Comparison of ENCODE assay signal across 1 cellular context in the genomic region with DNA sequence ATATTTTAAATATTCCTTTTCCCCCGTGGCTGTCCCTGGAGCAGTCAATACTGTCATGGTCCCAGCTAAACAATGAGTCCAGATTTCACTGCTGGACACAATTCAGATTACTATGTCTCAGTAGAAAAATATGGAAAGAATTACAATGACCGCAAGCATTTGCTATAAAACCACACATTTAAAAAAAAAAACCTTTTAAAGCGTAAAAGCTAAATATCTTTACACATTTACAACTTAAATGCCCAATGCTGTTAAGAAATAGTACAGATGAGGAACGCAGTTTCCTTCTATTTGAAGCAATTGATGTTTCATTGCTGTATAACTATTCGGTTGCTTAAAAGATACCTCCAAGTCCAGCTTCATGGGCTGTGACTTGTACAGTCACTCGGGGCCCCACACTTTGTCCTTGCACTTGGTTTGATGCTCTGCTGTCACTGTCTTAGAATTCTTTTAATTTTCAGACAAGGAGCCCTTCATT.
TF ChIP-seq lines count a peak whose summit lies in the region.

No MANE protein-coding gene starts in this region.

TF ChIP-seq in H1, 55 proteins besides CTCF, POLR2A, EP300 and RAD21 (continued from another document):
- TF ChIP-seq, protein P1, sequence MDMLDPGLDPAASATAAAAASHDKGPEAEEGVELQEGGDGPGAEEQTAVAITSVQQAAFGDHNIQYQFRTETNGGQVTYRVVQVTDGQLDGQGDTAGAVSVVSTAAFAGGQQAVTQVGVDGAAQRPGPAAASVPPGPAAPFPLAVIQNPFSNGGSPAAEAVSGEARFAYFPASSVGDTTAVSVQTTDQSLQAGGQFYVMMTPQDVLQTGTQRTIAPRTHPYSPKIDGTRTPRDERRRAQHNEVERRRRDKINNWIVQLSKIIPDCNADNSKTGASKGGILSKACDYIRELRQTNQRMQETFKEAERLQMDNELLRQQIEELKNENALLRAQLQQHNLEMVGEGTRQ (IDR thresholded peaks at IDR 0.05; ENCODE audit: low read length): no peak
- TF ChIP-seq CREB1 (IDR thresholded peaks at IDR 0.05): no peak
- no peak for TF ChIP-seq SRF (IDR thresholded peaks at IDR 0.05; ENCODE audit: low read depth, low read length)
- no peak for TF ChIP-seq RNF2 (IDR thresholded peaks at IDR 0.05; ENCODE audit: borderline replicate concordance, low read depth, low read length, missing control alignments, poor library complexity, severe bottlenecking)
- no peak for TF ChIP-seq TEAD4 (IDR thresholded peaks at IDR 0.05; ENCODE audit: low read depth, low read length)
- no peak for TF ChIP-seq NRF1 (IDR thresholded peaks at IDR 0.05; ENCODE audit: low read depth, low read length)
